ENCODE assay signal across 1 cellular context in the genomic region with DNA sequence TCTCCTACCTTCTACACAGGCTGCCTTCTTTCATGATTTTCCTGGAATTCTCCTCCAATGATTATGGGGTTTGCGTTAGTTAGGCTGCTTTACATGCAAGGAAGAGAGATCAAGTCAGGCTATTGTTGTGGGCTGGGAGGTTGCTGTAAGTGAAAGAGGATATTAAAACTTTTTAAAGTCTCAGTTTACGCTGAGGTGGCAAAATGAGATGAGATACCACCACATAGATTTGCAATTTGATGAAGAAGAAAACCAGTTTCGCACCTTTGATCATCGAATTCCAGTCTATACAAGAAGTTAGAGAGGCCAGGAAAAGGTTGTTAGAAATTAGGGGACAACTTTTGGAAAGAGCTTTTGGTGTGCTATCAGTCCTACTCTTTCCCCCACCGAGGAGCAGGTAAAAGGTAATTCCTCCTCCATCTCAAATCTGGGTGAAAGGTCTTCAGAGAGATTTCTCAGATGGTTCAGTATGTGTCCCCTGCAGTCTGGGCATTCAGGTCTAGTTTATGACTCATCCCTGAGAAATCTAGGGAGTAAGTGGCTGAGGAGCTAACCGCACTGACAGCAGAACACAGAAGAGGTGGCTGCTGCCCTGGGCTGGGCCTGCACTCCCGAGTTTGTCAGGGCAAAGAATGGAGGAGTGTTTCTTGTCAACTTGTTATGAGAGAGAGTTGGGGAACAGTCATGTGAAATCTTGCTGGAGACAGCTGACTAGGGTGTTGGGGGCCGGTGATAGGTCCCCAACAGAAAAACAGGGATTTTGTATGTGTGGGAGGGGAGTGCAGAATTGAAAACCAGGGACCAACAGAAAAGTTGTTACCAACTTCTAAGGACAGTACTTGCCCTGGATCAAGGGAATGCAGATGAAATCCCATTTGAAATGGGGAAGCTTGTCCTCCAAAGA.
TF ChIP-seq lines count a peak whose summit lies in the region.

No MANE protein-coding gene starts in this region.

TF ChIP-seq in GM23338, 12 proteins besides CTCF, POLR2A, EP300 and RAD21:
- TF ChIP-seq ZNF114 (CRISPR knock-in tag; IDR thresholded peaks at IDR 0.05) (no peak), CREB1 (CRISPR knock-in tag; IDR thresholded peaks at IDR 0.05; ENCODE audit: low read depth) (no peak)
- TF ChIP-seq, protein P1, sequence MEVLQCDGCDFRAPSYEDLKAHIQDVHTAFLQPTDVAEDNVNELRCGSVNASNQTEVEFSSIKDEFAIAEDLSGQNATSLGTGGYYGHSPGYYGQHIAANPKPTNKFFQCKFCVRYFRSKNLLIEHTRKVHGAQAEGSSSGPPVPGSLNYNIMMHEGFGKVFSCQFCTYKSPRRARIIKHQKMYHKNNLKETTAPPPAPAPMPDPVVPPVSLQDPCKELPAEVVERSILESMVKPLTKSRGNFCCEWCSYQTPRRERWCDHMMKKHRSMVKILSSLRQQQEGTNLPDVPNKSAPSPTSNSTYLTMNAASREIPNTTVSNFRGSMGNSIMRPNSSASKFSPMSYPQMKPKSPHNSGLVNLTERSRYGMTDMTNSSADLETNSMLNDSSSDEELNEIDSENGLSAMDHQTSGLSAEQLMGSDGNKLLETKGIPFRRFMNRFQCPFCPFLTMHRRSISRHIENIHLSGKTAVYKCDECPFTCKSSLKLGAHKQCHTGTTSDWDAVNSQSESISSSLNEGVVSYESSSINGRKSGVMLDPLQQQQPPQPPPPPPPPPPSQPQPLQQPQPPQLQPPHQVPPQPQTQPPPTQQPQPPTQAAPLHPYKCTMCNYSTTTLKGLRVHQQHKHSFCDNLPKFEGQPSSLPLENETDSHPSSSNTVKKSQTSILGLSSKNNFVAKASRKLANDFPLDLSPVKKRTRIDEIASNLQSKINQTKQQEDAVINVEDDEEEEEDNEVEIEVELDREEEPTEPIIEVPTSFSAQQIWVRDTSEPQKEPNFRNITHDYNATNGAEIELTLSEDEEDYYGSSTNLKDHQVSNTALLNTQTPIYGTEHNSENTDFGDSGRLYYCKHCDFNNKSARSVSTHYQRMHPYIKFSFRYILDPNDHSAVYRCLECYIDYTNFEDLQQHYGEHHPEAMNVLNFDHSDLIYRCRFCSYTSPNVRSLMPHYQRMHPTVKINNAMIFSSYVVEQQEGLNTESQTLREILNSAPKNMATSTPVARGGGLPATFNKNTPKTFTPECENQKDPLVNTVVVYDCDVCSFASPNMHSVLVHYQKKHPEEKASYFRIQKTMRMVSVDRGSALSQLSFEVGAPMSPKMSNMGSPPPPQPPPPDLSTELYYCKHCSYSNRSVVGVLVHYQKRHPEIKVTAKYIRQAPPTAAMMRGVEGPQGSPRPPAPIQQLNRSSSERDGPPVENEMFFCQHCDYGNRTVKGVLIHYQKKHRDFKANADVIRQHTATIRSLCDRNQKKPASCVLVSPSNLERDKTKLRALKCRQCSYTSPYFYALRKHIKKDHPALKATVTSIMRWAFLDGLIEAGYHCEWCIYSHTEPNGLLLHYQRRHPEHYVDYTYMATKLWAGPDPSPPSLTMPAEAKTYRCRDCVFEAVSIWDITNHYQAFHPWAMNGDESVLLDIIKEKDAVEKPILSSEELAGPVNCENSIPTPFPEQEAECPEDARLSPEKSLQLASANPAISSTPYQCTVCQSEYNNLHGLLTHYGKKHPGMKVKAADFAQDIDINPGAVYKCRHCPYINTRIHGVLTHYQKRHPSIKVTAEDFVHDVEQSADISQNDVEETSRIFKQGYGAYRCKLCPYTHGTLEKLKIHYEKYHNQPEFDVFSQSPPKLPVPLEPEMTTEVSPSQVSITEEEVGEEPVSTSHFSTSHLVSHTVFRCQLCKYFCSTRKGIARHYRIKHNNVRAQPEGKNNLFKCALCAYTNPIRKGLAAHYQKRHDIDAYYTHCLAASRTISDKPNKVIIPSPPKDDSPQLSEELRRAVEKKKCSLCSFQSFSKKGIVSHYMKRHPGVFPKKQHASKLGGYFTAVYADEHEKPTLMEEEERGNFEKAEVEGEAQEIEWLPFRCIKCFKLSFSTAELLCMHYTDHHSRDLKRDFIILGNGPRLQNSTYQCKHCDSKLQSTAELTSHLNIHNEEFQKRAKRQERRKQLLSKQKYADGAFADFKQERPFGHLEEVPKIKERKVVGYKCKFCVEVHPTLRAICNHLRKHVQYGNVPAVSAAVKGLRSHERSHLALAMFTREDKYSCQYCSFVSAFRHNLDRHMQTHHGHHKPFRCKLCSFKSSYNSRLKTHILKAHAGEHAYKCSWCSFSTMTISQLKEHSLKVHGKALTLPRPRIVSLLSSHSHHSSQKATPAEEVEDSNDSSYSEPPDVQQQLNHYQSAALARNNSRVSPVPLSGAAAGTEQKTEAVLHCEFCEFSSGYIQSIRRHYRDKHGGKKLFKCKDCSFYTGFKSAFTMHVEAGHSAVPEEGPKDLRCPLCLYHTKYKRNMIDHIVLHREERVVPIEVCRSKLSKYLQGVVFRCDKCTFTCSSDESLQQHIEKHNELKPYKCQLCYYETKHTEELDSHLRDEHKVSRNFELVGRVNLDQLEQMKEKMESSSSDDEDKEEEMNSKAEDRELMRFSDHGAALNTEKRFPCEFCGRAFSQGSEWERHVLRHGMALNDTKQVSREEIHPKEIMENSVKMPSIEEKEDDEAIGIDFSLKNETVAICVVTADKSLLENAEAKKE (CRISPR knock-in tag; IDR thresholded peaks at IDR 0.05), result 0 out of 2 replicates have a peak, but pooled peaks have one; percentile 13
